In the genomic region with DNA sequence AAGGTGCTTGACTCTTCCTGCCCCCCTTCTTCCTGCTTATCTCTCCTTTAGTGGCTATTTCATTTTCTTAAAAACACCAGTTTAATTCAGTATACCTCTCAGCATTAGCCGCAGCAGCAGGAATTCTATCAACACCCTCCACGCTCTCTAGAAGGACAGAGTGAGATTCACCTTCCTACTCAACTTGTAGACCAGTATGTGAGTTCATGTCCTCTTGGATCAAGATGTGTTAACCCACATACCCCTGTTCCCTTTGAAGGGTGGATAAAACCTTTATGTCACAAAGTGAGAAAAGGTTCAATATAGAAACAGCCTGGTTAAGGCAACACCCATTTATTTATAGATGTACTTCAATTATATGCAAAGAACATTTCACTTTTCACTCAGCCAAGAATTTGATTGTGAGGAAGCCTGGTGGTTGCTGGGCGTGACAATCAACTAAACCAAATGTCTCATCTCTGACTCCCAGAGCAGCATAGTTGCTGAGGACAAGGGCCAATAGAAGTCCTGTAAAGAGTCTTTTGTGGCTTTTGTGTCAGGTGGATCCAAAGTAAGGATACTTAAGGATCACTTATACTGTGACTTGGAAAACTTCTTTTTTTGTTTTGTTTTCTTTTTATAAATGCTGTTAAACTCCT, we compare ENCODE assay signal across 20 cellular contexts.
"Had no signal": no experiment of that assay in that cellular context is flagged by ENCODE, and none has a peak within 500 bp of the region (broad histone marks: within the 10 kb centered on the region; RNA-seq: fewer than 3 reads in every experiment).

No MANE protein-coding gene starts in this region.

- H3K4me3 ChIP-seq: MG63, SJCRH30 had no signal

- H3K9me3 ChIP-seq: MG63, SJCRH30 had no signal

- H3K27ac ChIP-seq: SJCRH30 had no signal

- H3K36me3 ChIP-seq: MG63, SJCRH30 had no signal

- H3K27me3 ChIP-seq: MG63, SJCRH30 had no signal

- ATAC-seq: HepG2 had no signal

- DNase-seq: IMR-90, Karpas-422, KG1, MG63, NCI-H1092, NCI-H1105 treated with DMSO at 0.1 percent for 48 hours, NCI-H1417 treated with DMSO at 0.1 percent for 48 hours, NCI-H146, NCI-H1694 treated with DMSO at 0.1 percent for 48 hours, NCI-H1930, NCI-H2081, NCI-H2107, NCI-H2227 treated with DMSO at 0.1 percent for 48 hours, NCI-H510A, NCI-H524 treated with DMSO at 0.1 percent for 48 hours, NCI-H774, RPMI8226, SHP77 treated with DMSO at 0.1 percent for 48 hours, SJCRH30 had no signal

- H3K4me1 ChIP-seq: SJCRH30 had no signal
